Comparison of ENCODE assay signal across 17 cellular contexts in the genomic region with DNA sequence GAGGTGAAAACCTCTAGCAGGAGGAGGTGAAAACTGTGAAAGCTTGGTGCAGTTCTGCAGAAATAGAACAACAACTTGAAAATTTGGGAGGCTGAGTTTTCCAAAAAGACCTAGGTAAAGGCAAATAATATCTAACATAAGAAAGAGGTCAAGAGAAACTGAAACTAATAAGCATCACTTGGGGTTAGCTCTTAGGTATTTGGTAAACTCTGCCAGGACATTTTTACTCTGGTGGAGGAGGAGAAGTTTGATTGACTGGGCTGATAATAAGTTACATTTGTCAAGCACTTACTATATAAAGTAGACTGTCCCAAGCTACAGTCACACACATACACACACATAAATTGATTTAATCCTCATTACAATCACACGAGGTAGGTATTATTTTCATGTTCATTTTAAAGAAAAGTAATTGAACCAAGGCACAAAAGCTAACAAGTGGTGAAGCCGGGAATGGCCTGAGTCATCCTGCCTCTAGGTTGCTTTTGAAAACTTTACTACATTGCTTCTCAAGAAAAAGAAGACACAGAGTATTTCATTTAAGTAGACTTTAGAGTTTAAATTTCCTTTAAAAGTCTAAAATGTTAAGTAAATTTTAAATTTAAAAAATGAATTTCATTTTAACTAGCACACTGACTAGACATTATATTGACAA.
"Had no signal": no experiment of that assay in that cellular context is flagged by ENCODE, and none has a peak within 500 bp of the region (broad histone marks: within the 10 kb centered on the region; RNA-seq: fewer than 3 reads in every experiment).

No MANE protein-coding gene starts in this region.

- DNase-seq: activated CD4-positive, alpha-beta T cell treated with anti-CD3 and anti-CD28 coated beads for 48 hours; activated naive CD4-positive, alpha-beta T cell treated with anti-CD3 and anti-CD28 coated beads for 36 hours; activated T-cell treated with anti-CD3 and anti-CD28 coated beads for 4 hours; cerebellar nuclear complex; endodermal cell; heart left ventricle; kidney; mesendoderm; nephron progenitor cell; stimulated activated CD4-positive, alpha-beta T cell treated with anti-CD3 and anti-CD28 coated beads, Interleukin-2, amount 100 ng/mL, for 48 hours; stimulated activated naive CD8-positive, alpha-beta T cell treated with anti-CD3 and anti-CD28 coated beads, Interleukin-15, Interleukin-2, amounts not matched to agents 100 U/mL and 50 U/mL, for 24 hours; upper lobe of left lung had no signal

- H3K4me1 Mint-ChIP-seq: activated T-helper 17 cell treated with anti-CD3 and anti-CD28 coated beads, Interleukin-2, amount 50 U/mL, for 72 hours had no signal

- H3K27ac ChIP-seq: esophagus muscularis mucosa, heart left ventricle, upper lobe of left lung had no signal

- H3K36me3 ChIP-seq: esophagus muscularis mucosa, heart left ventricle, upper lobe of left lung had no signal

- H3K27ac Mint-ChIP-seq: activated naive CD4-positive, alpha-beta T cell treated with anti-CD3 and anti-CD28 coated beads for 36 hours; activated T-helper 17 cell treated with anti-CD3 and anti-CD28 coated beads, Interleukin-2, amount 50 U/mL, for 72 hours; brain; endodermal cell; nephron progenitor cell; T-helper 1 cell treated with Interleukin-12 subunit alpha and Interleukin-12 subunit beta and Interleukin-4 antibody, amounts not matched to agents 30 μg/mL and 1 μg/mL, for 36 hours had no signal

- H3K9me3 ChIP-seq: esophagus muscularis mucosa, heart left ventricle, upper lobe of left lung had no signal

- H3K4me3 Mint-ChIP-seq: activated naive CD4-positive, alpha-beta T cell treated with anti-CD3 and anti-CD28 coated beads for 36 hours; activated T-helper 17 cell treated with anti-CD3 and anti-CD28 coated beads, Interleukin-2, amount 50 U/mL, for 72 hours; brain; endodermal cell; nephron progenitor cell; T-helper 1 cell treated with Interleukin-12 subunit alpha and Interleukin-12 subunit beta and Interleukin-4 antibody, amounts not matched to agents 30 μg/mL and 1 μg/mL, for 36 hours had no signal

- H3K27me3 ChIP-seq: esophagus muscularis mucosa, heart left ventricle, upper lobe of left lung had no signal

- H3K9me3 Mint-ChIP-seq: activated naive CD4-positive, alpha-beta T cell treated with anti-CD3 and anti-CD28 coated beads for 36 hours; activated T-helper 17 cell treated with anti-CD3 and anti-CD28 coated beads, Interleukin-2, amount 50 U/mL, for 72 hours; brain; endodermal cell; nephron progenitor cell; T-helper 1 cell treated with Interleukin-12 subunit alpha and Interleukin-12 subunit beta and Interleukin-4 antibody, amounts not matched to agents 30 μg/mL and 1 μg/mL, for 36 hours had no signal

- H3K4me3 ChIP-seq: esophagus muscularis mucosa, heart left ventricle, upper lobe of left lung had no signal

- FAIRE-seq: frontal cortex, kidney had no signal

- ATAC-seq: activated T-helper 17 cell treated with anti-CD3 and anti-CD28 coated beads, Interleukin-2, amount 50 U/mL, for 72 hours; heart left ventricle; stimulated activated naive CD8-positive, alpha-beta T cell treated with anti-CD3 and anti-CD28 coated beads, Interleukin-15, Interleukin-2, amounts not matched to agents 100 U/mL and 50 U/mL, for 24 hours had no signal

- H3K27me3 Mint-ChIP-seq: activated T-helper 17 cell treated with anti-CD3 and anti-CD28 coated beads, Interleukin-2, amount 50 U/mL, for 72 hours; brain had no signal

- H3K36me3 Mint-ChIP-seq: brain had no signal
